Comparison of ENCODE assay signal across 25 cellular contexts in genomic region chr7:105719919-105720318, GRCh38.
"Had no signal": no experiment of that assay in that cellular context is flagged by ENCODE, and none has a peak within 500 bp of the region (broad histone marks: within the 10 kb centered on the region; RNA-seq: fewer than 3 reads in every experiment).

No MANE protein-coding gene starts in this region.

- H3K27me3 Mint-ChIP-seq: activated CD4-positive, alpha-beta memory T cell treated with anti-CD3 and anti-CD28 coated beads, Interleukin-2, amount 10 ng/mL, durations not matched to agents 7 days and 5 days; activated CD4-positive, alpha-beta T cell treated with anti-CD3 and anti-CD28 coated beads, Interleukin-2, amount 10 ng/mL, durations not matched to agents 24 days and 14 days; activated naive CD4-positive, alpha-beta T cell treated with anti-CD3 and anti-CD28 coated beads, Interleukin-2, amount 50 U/mL, for 24 hours; activated naive CD8-positive, alpha-beta T cell treated with anti-CD3 and anti-CD28 coated beads, Interleukin-2, amount 50 U/mL, for 24 hours; activated T-cell treated with anti-CD3 and anti-CD28 coated beads, Interleukin-2, amount 50 U/mL, for 24 hours; central memory CD8-positive, alpha-beta T cell; stimulated activated naive CD8-positive, alpha-beta T cell treated with anti-CD3 and anti-CD28 coated beads, Interleukin-15, Interleukin-2, amounts not matched to agents 100 ng/mL and 50 ng/mL, for 24 hours had no signal

- H3K27ac Mint-ChIP-seq: activated CD4-positive, alpha-beta memory T cell treated with anti-CD3 and anti-CD28 coated beads, Interleukin-2, amount 10 ng/mL, durations not matched to agents 7 days and 5 days; activated CD4-positive, alpha-beta T cell treated with anti-CD3 and anti-CD28 coated beads, Interleukin-2, amount 10 ng/mL, durations not matched to agents 24 days and 14 days; activated naive CD4-positive, alpha-beta T cell treated with anti-CD3 and anti-CD28 coated beads, Interleukin-2, amount 50 U/mL, for 24 hours; activated naive CD8-positive, alpha-beta T cell treated with anti-CD3 and anti-CD28 coated beads, Interleukin-2, amount 50 U/mL, for 24 hours; activated T-cell treated with anti-CD3 and anti-CD28 coated beads, Interleukin-2, amount 50 U/mL, for 24 hours; natural killer cell; stimulated activated naive CD8-positive, alpha-beta T cell treated with anti-CD3 and anti-CD28 coated beads, Interleukin-15, Interleukin-2, amounts not matched to agents 100 ng/mL and 50 ng/mL, for 24 hours; T-helper 1 cell treated with Interleukin-12 subunit alpha and Interleukin-12 subunit beta and Interleukin-4 antibody, amounts not matched to agents 30 μg/mL and 1 μg/mL, for 36 hours had no signal

- H3K27me3 ChIP-seq: left lung, right lobe of liver, upper lobe of right lung had no signal

- ATAC-seq: activated naive CD8-positive, alpha-beta T cell treated with anti-CD3 and anti-CD28 coated beads, Interleukin-2, amount 50 U/mL, for 24 hours; left lung; lower lobe of right lung; natural killer cell; right lobe of liver; upper lobe of right lung had no signal

- H3K36me3 Mint-ChIP-seq: natural killer cell had no signal

- H3K27ac ChIP-seq: left lung, lower lobe of right lung, right lobe of liver, skin epidermis, upper lobe of right lung, WERI-Rb-1 had no signal

- H3K4me1 ChIP-seq: lower lobe of right lung, upper lobe of right lung had no signal

- H3K4me1 Mint-ChIP-seq: activated CD4-positive, alpha-beta memory T cell treated with anti-CD3 and anti-CD28 coated beads, Interleukin-2, amount 10 ng/mL, durations not matched to agents 7 days and 5 days; activated CD4-positive, alpha-beta T cell treated with anti-CD3 and anti-CD28 coated beads, Interleukin-2, amount 10 ng/mL, durations not matched to agents 24 days and 14 days; activated naive CD4-positive, alpha-beta T cell treated with anti-CD3 and anti-CD28 coated beads, Interleukin-2, amount 50 U/mL, for 24 hours; central memory CD8-positive, alpha-beta T cell had no signal

- H3K36me3 ChIP-seq: left lung, lower lobe of right lung, right lobe of liver, upper lobe of right lung, WERI-Rb-1 had no signal

- H3K9me3 Mint-ChIP-seq: activated CD4-positive, alpha-beta memory T cell treated with anti-CD3 and anti-CD28 coated beads, Interleukin-2, amount 10 ng/mL, durations not matched to agents 7 days and 5 days; activated CD4-positive, alpha-beta T cell treated with anti-CD3 and anti-CD28 coated beads, Interleukin-2, amount 10 ng/mL, durations not matched to agents 24 days and 14 days; activated naive CD4-positive, alpha-beta T cell treated with anti-CD3 and anti-CD28 coated beads, Interleukin-2, amount 50 U/mL, for 24 hours; activated naive CD8-positive, alpha-beta T cell treated with anti-CD3 and anti-CD28 coated beads, Interleukin-2, amount 50 U/mL, for 24 hours; activated T-cell treated with anti-CD3 and anti-CD28 coated beads, Interleukin-2, amount 50 U/mL, for 24 hours; central memory CD8-positive, alpha-beta T cell; natural killer cell; stimulated activated naive CD8-positive, alpha-beta T cell treated with anti-CD3 and anti-CD28 coated beads, Interleukin-15, Interleukin-2, amounts not matched to agents 100 ng/mL and 50 ng/mL, for 24 hours; T-helper 1 cell treated with Interleukin-12 subunit alpha and Interleukin-12 subunit beta and Interleukin-4 antibody, amounts not matched to agents 30 μg/mL and 1 μg/mL, for 36 hours had no signal

- H3K9me3 ChIP-seq: left lung, lower lobe of right lung, right lobe of liver, upper lobe of right lung had no signal

- H3K4me3 Mint-ChIP-seq: activated CD4-positive, alpha-beta memory T cell treated with anti-CD3 and anti-CD28 coated beads, Interleukin-2, amount 10 ng/mL, durations not matched to agents 7 days and 5 days; activated CD4-positive, alpha-beta T cell treated with anti-CD3 and anti-CD28 coated beads, Interleukin-2, amount 10 ng/mL, durations not matched to agents 24 days and 14 days; activated naive CD4-positive, alpha-beta T cell treated with anti-CD3 and anti-CD28 coated beads, Interleukin-2, amount 50 U/mL, for 24 hours; activated naive CD8-positive, alpha-beta T cell treated with anti-CD3 and anti-CD28 coated beads, Interleukin-2, amount 50 U/mL, for 24 hours; activated T-cell treated with anti-CD3 and anti-CD28 coated beads, Interleukin-2, amount 50 U/mL, for 24 hours; central memory CD8-positive, alpha-beta T cell; natural killer cell; stimulated activated naive CD8-positive, alpha-beta T cell treated with anti-CD3 and anti-CD28 coated beads, Interleukin-15, Interleukin-2, amounts not matched to agents 100 ng/mL and 50 ng/mL, for 24 hours; T-helper 1 cell treated with Interleukin-12 subunit alpha and Interleukin-12 subunit beta and Interleukin-4 antibody, amounts not matched to agents 30 μg/mL and 1 μg/mL, for 36 hours had no signal

- DNase-seq: activated CD4-positive, alpha-beta memory T cell treated with anti-CD3 and anti-CD28 coated beads, Interleukin-2, amount 10 ng/mL, durations not matched to agents 7 days and 5 days; activated CD4-positive, alpha-beta T cell treated with anti-CD3 and anti-CD28 coated beads, Interleukin-2, amount 10 ng/mL, durations not matched to agents 24 days and 14 days; activated CD4-positive, CD25-positive, alpha-beta regulatory T cell treated with anti-CD3 and anti-CD28 coated beads, Interleukin-2, amount 50 U/mL, for 72 hours; activated CD8-positive, alpha-beta memory T cell treated with anti-CD3 and anti-CD28 coated beads, Interleukin-2, amount 50 U/mL, for 48 hours; activated gamma-delta T cell treated with Interleukin-2 at 50 U/mL for 16 hours; activated naive CD8-positive, alpha-beta T cell treated with anti-CD3 and anti-CD28 coated beads, Interleukin-2, amount 50 U/mL, for 24 hours; activated T-cell treated with anti-CD3 and anti-CD28 coated beads, Interleukin-2, amount 50 U/mL, for 24 hours; amygdala; dermis blood vessel endothelial cell; effector CD8-positive, alpha-beta T cell; left lung; lower lobe of right lung; mesenchymal stem cell; natural killer cell; right lobe of liver; stimulated activated CD4-positive, alpha-beta T cell treated with anti-CD3 and anti-CD28 coated beads, Interleukin-12 subunit alpha, Interleukin-12 subunit beta, amount 100 ng/mL, for 4 hours; stimulated activated CD4-positive, alpha-beta T cell treated with anti-CD3 and anti-CD28 coated beads, Interleukin-4, amount 100 ng/mL, for 1 hour; T-helper 9 cell; upper lobe of right lung; WERI-Rb-1 had no signal

- H3K4me3 ChIP-seq: left lung, lower lobe of right lung, right lobe of liver, skin epidermis, upper lobe of right lung had no signal
